ENCODE assay signal across 1 cellular context in the genomic region with DNA sequence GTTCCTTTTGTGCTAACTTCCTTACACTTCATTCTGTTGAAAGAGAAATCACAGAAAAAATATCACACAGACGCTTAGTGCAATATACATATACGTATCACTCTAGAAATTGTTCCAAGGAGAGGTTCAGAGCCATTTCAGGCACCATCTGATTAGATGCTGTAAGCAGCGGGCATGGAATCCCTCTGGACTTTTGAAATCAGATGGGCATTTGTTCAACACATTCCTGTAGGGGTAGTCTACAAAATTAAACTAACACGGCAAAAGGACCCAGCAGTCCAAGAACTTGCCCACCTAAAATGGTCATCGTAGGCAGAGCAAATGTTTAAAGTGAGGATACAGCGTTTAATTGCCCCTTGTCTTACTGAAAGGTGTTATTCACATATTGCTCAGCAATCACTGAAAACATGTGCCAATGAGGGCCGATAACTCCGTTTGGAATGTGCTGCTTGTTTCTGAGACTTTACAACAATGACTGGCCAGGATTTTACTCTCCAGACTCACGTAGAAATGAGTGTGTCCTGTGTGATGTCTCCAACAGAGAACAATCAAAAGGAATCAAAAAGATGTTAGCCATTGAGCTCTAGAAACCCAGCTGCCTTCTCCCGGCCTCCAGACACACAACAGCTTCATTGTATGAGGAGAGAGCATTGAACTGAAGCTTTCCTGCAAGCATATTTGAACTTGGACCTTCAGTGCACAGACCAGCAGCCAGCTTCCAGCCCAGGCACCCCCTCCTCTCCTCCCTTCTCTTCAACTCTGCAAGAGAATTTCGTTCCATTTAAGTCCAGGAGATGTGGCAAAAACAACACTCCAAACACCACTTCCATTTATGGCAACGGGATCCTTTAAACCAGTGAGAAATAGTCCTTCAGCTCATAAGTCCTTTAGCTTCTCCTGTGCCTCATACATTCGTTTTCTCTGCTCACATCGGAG.
TF ChIP-seq lines count a peak whose summit lies in the region.

No MANE protein-coding gene starts in this region.

TF ChIP-seq in HepG2, 621 proteins besides CTCF, POLR2A, EP300 and RAD21 (continued from another document and continues in another):
- no peak for TF ChIP-seq CEBPZ (IDR thresholded peaks at IDR 0.05; ENCODE audit: low read length)
- no peak for TF ChIP-seq SP1 (IDR thresholded peaks at IDR 0.05)
- no peak for TF ChIP-seq SP1 (CRISPR knock-in tag; IDR thresholded peaks at IDR 0.05)
- TF ChIP-seq RBFOX2 (IDR thresholded peaks at IDR 0.05; ENCODE audit: low read depth, low read length) = peak; percentile 50; the same call in 1 of the 2 replicates
- TF ChIP-seq, protein P1, sequence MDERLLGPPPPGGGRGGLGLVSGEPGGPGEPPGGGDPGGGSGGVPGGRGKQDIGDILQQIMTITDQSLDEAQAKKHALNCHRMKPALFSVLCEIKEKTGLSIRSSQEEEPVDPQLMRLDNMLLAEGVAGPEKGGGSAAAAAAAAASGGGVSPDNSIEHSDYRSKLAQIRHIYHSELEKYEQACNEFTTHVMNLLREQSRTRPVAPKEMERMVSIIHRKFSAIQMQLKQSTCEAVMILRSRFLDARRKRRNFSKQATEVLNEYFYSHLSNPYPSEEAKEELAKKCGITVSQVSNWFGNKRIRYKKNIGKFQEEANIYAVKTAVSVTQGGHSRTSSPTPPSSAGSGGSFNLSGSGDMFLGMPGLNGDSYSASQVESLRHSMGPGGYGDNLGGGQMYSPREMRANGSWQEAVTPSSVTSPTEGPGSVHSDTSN (CRISPR knock-in tag; IDR thresholded peaks at IDR 0.05) = no peak
- no peak for TF ChIP-seq MNT (IDR thresholded peaks at IDR 0.05)
- TF ChIP-seq ZNF484 (CRISPR knock-in tag; IDR thresholded peaks at IDR 0.05; ENCODE audit: borderline replicate concordance, low read depth) = no peak
- TF ChIP-seq ZBTB4 (CRISPR knock-in tag; IDR thresholded peaks at IDR 0.05; ENCODE audit: borderline replicate concordance) = no peak
- no peak; the same call in 1 of the 2 replicates for TF ChIP-seq ZNF567 (CRISPR knock-in tag; IDR thresholded peaks at IDR 0.05; ENCODE audit: borderline replicate concordance)
- TF ChIP-seq FOXO4 (CRISPR knock-in tag; conservative IDR thresholded peaks at IDR 0.05) = no peak
- TF ChIP-seq, protein P2, sequence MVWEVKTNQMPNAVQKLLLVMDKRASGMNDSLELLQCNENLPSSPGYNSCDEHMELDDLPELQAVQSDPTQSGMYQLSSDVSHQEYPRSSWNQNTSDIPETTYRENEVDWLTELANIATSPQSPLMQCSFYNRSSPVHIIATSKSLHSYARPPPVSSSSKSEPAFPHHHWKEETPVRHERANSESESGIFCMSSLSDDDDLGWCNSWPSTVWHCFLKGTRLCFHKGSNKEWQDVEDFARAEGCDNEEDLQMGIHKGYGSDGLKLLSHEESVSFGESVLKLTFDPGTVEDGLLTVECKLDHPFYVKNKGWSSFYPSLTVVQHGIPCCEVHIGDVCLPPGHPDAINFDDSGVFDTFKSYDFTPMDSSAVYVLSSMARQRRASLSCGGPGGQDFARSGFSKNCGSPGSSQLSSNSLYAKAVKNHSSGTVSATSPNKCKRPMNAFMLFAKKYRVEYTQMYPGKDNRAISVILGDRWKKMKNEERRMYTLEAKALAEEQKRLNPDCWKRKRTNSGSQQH (CRISPR knock-in tag; IDR thresholded peaks at IDR 0.05; ENCODE audit: low read depth) = no peak
- peak; percentile 80 for TF ChIP-seq SAP130 (CRISPR knock-in tag; IDR thresholded peaks at IDR 0.05; ENCODE audit: low read depth)
- no peak for TF ChIP-seq KLF15 (CRISPR knock-in tag; IDR thresholded peaks at IDR 0.05; ENCODE audit: borderline replicate concordance)
- TF ChIP-seq ZNF713 (CRISPR knock-in tag; IDR thresholded peaks at IDR 0.05) = no peak
- TF ChIP-seq ZNF354B (CRISPR knock-in tag; IDR thresholded peaks at IDR 0.05) = no peak
- TF ChIP-seq PHF21A (CRISPR knock-in tag; IDR thresholded peaks at IDR 0.05) = peak; percentile 75
- TF ChIP-seq ZSCAN22 (CRISPR knock-in tag; IDR thresholded peaks at IDR 0.05) = no peak
- TF ChIP-seq ZNF552 (CRISPR knock-in tag; IDR thresholded peaks at IDR 0.05; ENCODE audit: borderline replicate concordance) = no peak
- no peak for TF ChIP-seq SRSF4 (IDR thresholded peaks at IDR 0.05; ENCODE audit: low read depth, low read length, poor library complexity, severe bottlenecking)
- TF ChIP-seq ZKSCAN8 (CRISPR knock-in tag; IDR thresholded peaks at IDR 0.05; ENCODE audit: borderline replicate concordance) = no peak; the same call in 1 of the 2 replicates
- no peak for TF ChIP-seq SRSF9 (IDR thresholded peaks at IDR 0.05; ENCODE audit: borderline replicate concordance, insufficient read depth, low read depth, low read length, poor library complexity, severe bottlenecking)
- TF ChIP-seq CEBPG (CRISPR knock-in tag; IDR thresholded peaks at IDR 0.05) = peak; percentile 35
- TF ChIP-seq, protein P3, sequence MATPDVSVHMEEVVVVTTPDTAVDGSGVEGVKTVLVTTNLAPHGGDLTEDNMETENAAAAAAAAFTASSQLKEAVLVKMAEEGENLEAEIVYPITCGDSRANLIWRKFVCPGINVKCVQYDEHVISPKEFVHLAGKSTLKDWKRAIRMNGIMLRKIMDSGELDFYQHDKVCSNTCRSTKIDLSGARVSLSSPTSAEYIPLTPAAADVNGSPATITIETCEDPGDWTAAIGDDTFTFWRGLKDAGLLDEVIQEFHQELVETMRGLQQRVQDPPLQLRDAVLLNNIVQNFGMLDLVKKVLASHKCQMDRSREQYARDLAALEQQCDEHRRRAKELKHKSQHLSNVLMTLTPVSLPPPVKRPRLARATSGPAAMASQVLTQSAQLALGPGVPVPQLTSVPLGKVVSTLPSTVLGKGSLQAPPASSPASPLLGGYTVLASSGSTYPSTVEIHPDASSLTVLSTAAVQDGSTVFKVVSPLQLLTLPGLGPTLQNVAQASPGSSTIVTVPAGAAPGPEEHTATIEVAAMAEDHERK (CRISPR knock-in tag; IDR thresholded peaks at IDR 0.05; ENCODE audit: low read depth) = no peak
- TF ChIP-seq HMGXB4 (CRISPR knock-in tag; IDR thresholded peaks at IDR 0.05; ENCODE audit: borderline replicate concordance in 1 of 2, low read depth in 1 of 2) = no peak
- no peak for TF ChIP-seq NFRKB (IDR thresholded peaks at IDR 0.05)
- TF ChIP-seq, protein P4, sequence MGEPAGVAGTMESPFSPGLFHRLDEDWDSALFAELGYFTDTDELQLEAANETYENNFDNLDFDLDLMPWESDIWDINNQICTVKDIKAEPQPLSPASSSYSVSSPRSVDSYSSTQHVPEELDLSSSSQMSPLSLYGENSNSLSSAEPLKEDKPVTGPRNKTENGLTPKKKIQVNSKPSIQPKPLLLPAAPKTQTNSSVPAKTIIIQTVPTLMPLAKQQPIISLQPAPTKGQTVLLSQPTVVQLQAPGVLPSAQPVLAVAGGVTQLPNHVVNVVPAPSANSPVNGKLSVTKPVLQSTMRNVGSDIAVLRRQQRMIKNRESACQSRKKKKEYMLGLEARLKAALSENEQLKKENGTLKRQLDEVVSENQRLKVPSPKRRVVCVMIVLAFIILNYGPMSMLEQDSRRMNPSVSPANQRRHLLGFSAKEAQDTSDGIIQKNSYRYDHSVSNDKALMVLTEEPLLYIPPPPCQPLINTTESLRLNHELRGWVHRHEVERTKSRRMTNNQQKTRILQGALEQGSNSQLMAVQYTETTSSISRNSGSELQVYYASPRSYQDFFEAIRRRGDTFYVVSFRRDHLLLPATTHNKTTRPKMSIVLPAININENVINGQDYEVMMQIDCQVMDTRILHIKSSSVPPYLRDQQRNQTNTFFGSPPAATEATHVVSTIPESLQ (CRISPR knock-in tag; conservative IDR thresholded peaks at IDR 0.05) = no peak
- 0 out of 2 replicates have a peak, but pooled peaks have one; percentile 42 for TF ChIP-seq ZBTB34 (CRISPR knock-in tag; IDR thresholded peaks at IDR 0.05)
- TF ChIP-seq ZNF75D (CRISPR knock-in tag; IDR thresholded peaks at IDR 0.05; ENCODE audit: borderline replicate concordance) = no peak
- TF ChIP-seq ZNF207 (IDR thresholded peaks at IDR 0.05; ENCODE audit: borderline replicate concordance) = no peak
- TF ChIP-seq EEA1 (CRISPR knock-in tag; IDR thresholded peaks at IDR 0.05; ENCODE audit: borderline replicate concordance) = no peak
- no peak for TF ChIP-seq ZNF670 (CRISPR knock-in tag; IDR thresholded peaks at IDR 0.05; ENCODE audit: borderline replicate concordance)
- TF ChIP-seq TOPORS (CRISPR knock-in tag; IDR thresholded peaks at IDR 0.05) = 0 out of 2 replicates have a peak, but pooled peaks have one; percentile 44
- TF ChIP-seq ZNF460 (CRISPR knock-in tag; IDR thresholded peaks at IDR 0.05; ENCODE audit: borderline replicate concordance) = no peak
